8 cellular contexts compared by ENCODE assay signal in the genomic region with DNA sequence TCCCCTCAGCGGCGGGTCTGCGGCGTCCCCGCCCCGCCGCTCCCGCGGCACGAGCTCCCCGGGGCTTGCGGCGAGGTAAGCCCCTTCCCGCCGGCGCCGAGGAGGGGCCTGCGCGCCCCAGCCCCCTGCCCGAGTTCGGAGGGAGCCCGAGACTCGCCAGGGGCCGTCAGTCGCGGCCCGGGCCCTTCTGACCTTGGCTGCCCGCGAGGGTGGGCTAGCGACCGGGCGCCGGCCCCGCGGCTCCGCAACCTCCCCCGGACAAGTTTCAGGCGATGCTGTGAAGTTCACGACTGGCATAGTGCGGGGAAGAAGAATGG.
DNase-seq lines count a peak whose midpoint lies in the region; ATAC-seq, FAIRE-seq and TF ChIP-seq lines count a peak whose summit lies in the region.

No MANE protein-coding gene starts in this region.

- H3K9me2 ChIP-seq in MM.1S (replicated peaks; ENCODE audit: insufficient read depth, low read length), result no peaks in the 10 kb centered on the region

- H3K27ac Mint-ChIP-seq in nephron progenitor cell, result no peak overlapping the region

- H3K4me2 ChIP-seq in MM.1S (ENCODE audit: low read depth, low read length), result peak overlapping the region; percentile 33; the same call in 1 of the 2 replicates

- no peaks in the 10 kb centered on the region for H4K20me1 ChIP-seq in MM.1S (ENCODE audit: insufficient read depth, low read length)

- peaks cover 43% of the 10 kb centered on the region for H3K9me3 Mint-ChIP-seq in nephron progenitor cell

- no peaks in the 10 kb centered on the region for H3K9me3 ChIP-seq in MM.1S (replicated peaks; ENCODE audit: insufficient read depth, low read length)
- no peaks in the 10 kb centered on the region for H3K9me3 ChIP-seq in effector memory CD4-positive, alpha-beta T cell (ENCODE audit: control insufficient read depth, low read length)

- H3K27me3 Mint-ChIP-seq in nephron progenitor cell (ENCODE audit: low read depth, poor library complexity), result peaks cover 20% of the 10 kb centered on the region

- H3K27ac ChIP-seq in MM.1S (ENCODE audit: low read length), result no peak overlapping the region
- peak overlapping the region; percentile 82 for H3K27ac ChIP-seq in effector memory CD4-positive, alpha-beta T cell (ENCODE audit: insufficient read depth, low read length, poor library complexity, severe bottlenecking)

- peak overlapping the region; percentile 69 for H3K4me3 ChIP-seq in MM.1S (ENCODE audit: low read length)
- peak overlapping the region; percentile 75 for H3K4me3 ChIP-seq in effector memory CD4-positive, alpha-beta T cell (ENCODE audit: insufficient read depth, low read depth, low read length, poor library complexity, severe bottlenecking)

- TF ChIP-seq CTCF in MM.1S (IDR thresholded peaks at IDR 0.05; ENCODE audit: low read length) (no peak), nephron progenitor cell (IDR thresholded peaks at IDR 0.05) (no peak)

- peak overlapping the region; percentile 56; the same call in 1 of the 2 replicates for H3K9ac ChIP-seq in MM.1S (ENCODE audit: low read length)

- 0 out of 2 replicates have a peak overlapping the region, but pooled peaks have one; percentile 7 for H2AFZ ChIP-seq in MM.1S (ENCODE audit: low read length)

- H3K27me3 ChIP-seq in MM.1S (replicated peaks; ENCODE audit: insufficient read depth, low read length), result no peaks in the 10 kb centered on the region
- H3K27me3 ChIP-seq in effector memory CD4-positive, alpha-beta T cell (replicated peaks; ENCODE audit: control insufficient read depth, insufficient read depth, low read length, poor library complexity, severe bottlenecking), result no peaks in the 10 kb centered on the region

- H3K4me1 Mint-ChIP-seq in nephron progenitor cell, result peaks cover 22% of the 10 kb centered on the region

- peak overlapping the region; percentile 89 for H3K4me3 Mint-ChIP-seq in nephron progenitor cell

- DNase-seq in MM.1S, result no peak
- DNase-seq in effector memory CD4-positive, alpha-beta T cell, result no peak
- peak; percentile 33 for DNase-seq in nephron progenitor cell
- DNase-seq in urothelium cell line (ENCODE audit: low spot score), result no peak
- no peak for DNase-seq in activated effector memory CD4-positive, alpha-beta T cell treated with Interleukin-2 at 50 U/mL for 16 hours
- no peak for DNase-seq in NCI-H1105 (lab: John Stamatoyannopoulos, UW)

- no peaks in the 10 kb centered on the region for H3K36me3 ChIP-seq in MM.1S (replicated peaks; ENCODE audit: insufficient read depth, low read length)
- H3K36me3 ChIP-seq in effector memory CD4-positive, alpha-beta T cell (ENCODE audit: control insufficient read depth, insufficient read depth, low read length), result no peaks in the 10 kb centered on the region

- no peaks in the 10 kb centered on the region for H3K79me2 ChIP-seq in MM.1S (ENCODE audit: low read length)

- ATAC-seq in GM18519 (IDR thresholded peaks at IDR 0.05; ENCODE audit: low FRiP score, unreplicated experiment), result peak; percentile 6
- no peak for ATAC-seq in GM19463 (IDR thresholded peaks at IDR 0.05; ENCODE audit: unreplicated experiment)

- no peak for FAIRE-seq in urothelium cell line (lab: Jason Lieb, UNC)

- no peaks in the 10 kb centered on the region for H3F3A ChIP-seq in MM.1S (ENCODE audit: insufficient read depth, low read length)

- no peaks in the 10 kb centered on the region for H3K36me3 Mint-ChIP-seq in nephron progenitor cell (ENCODE audit: low read depth)

- no peaks in the 10 kb centered on the region for H3K4me1 ChIP-seq in MM.1S (ENCODE audit: low read length)
- H3K4me1 ChIP-seq in effector memory CD4-positive, alpha-beta T cell (ENCODE audit: control insufficient read depth, insufficient read depth, low read length, poor library complexity, severe bottlenecking), result no peaks in the 10 kb centered on the region
